ENCODE assay signal across 8 cellular contexts in the genomic region with DNA sequence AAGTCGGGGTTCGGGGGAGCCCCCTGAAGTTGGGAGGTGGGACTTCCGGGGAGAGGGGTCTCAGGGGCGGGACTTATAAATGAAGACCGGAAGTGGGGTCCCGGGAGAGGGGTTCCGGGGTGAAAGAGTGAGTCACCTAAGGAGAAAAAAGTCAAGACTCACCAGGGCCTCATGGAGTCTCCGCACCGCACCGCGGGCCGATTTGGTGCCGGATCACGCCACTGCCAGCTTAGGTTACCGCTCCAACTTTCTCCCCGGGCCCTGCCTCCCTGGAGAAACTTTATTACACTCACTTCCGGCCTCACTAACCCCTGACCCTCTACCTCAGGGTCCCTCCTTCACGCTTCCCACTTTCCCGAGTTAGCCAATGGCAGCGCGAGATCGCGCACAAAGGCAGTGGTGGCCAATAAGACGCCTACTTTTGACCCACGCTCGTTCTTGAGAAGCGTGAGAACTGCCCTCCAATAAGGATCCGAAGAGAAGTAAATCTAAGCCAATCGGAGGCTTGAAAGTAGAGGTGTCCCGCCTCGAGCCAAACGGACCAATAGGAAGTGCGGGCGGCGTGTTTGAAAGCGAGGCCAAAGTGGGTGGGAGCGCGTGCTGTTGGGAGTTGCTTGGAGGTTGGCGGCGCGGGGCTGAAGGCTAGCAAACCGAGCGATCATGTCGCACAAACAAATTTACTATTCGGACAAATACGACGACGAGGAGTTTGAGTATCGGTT. TPM values are rescaled to one million over a fixed set of nuclear protein-coding genes. Genes with fewer than 3 reads are reported as not detected.
DNase-seq lines count a peak whose midpoint lies in the region; ATAC-seq and TF ChIP-seq lines count a peak whose summit lies in the region.

A gene (plus strand): TSS at position 596 of the 722 bp plus-strand sequence. CDS start 65 bp downstream, at position 661.

- DNase-seq in NCI-H526 treated with DMSO at 0.1 percent for 48 hours (lab: John Stamatoyannopoulos, UW) (peak; percentile 100), dermis blood vessel endothelial cell (peak; percentile 100), left lobe of liver (ENCODE audit: low spot score) (peak; percentile 98)
- DNase-seq in activated CD4-positive, alpha-beta T cell treated with anti-CD3 and anti-CD28 coated beads, Interleukin-2, amount 10 ng/mL, durations not matched to agents 24 days and 14 days, result peak; percentile 98
- peak; percentile 93 for DNase-seq in stimulated activated CD4-positive, alpha-beta T cell treated with anti-CD3 and anti-CD28 coated beads, Interleukin-2, amount 100 ng/mL, for 4 hours (ENCODE audit: low read depth)

- no peak within 1 kb of the TSS for H3K4me3 Mint-ChIP-seq in activated CD4-positive, alpha-beta T cell treated with anti-CD3 and anti-CD28 coated beads, Interleukin-2, amount 10 ng/mL, durations not matched to agents 24 days and 14 days

- ATAC-seq in GM19351 (IDR thresholded peaks at IDR 0.05; ENCODE audit: unreplicated experiment) (peak; percentile 70), HG03520 (IDR thresholded peaks at IDR 0.05; ENCODE audit: unreplicated experiment) (peak; percentile 70), left lobe of liver (peak; percentile 73)

- H3K27ac Mint-ChIP-seq in activated CD4-positive, alpha-beta T cell treated with anti-CD3 and anti-CD28 coated beads, Interleukin-2, amount 10 ng/mL, durations not matched to agents 24 days and 14 days, result no peak within 1 kb of the TSS

- peak within 1 kb of the TSS; percentile 84 for H3K27ac ChIP-seq in C4-2B

- H3K4me1 Mint-ChIP-seq in activated CD4-positive, alpha-beta T cell treated with anti-CD3 and anti-CD28 coated beads, Interleukin-2, amount 10 ng/mL, durations not matched to agents 24 days and 14 days, result peaks cover 39% of the 10 kb centered on the region

- no peak for TF ChIP-seq CTCF in C4-2B (conservative IDR thresholded peaks at IDR 0.05)

- H3K36me3 Mint-ChIP-seq in activated CD4-positive, alpha-beta T cell treated with anti-CD3 and anti-CD28 coated beads, Interleukin-2, amount 10 ng/mL, durations not matched to agents 24 days and 14 days (ENCODE audit: low read depth), result peaks cover 28% of the 10 kb centered on the region

- intact Hi-C loops in activated CD4-positive, alpha-beta T cell treated with anti-CD3 and anti-CD28 coated beads, Interleukin-2, amount 10 ng/mL, durations not matched to agents 24 days and 14 days (cut with micrococcal nuclease), result loop anchor here (1.0 to 10.0 kb wide), 10 partner anchors 9 to 1531 kb away; a partner anchor contains a TSS

- H3K9me3 Mint-ChIP-seq in activated CD4-positive, alpha-beta T cell treated with anti-CD3 and anti-CD28 coated beads, Interleukin-2, amount 10 ng/mL, durations not matched to agents 24 days and 14 days, result no peaks in the 10 kb centered on the region

- no peaks in the 10 kb centered on the region for H3K27me3 Mint-ChIP-seq in activated CD4-positive, alpha-beta T cell treated with anti-CD3 and anti-CD28 coated beads, Interleukin-2, amount 10 ng/mL, durations not matched to agents 24 days and 14 days

RNA-seq across cellular contexts. Expression of the gene that starts here (rescaled TPM):
- total RNA-seq in activated CD4-positive, alpha-beta T cell treated with anti-CD3 and anti-CD28 coated beads, Interleukin-2, amount 10 ng/mL, durations not matched to agents 24 days and 14 days, result 179 and 181 TPM in 2 replicates
- total RNA-seq in dermis blood vessel endothelial cell, result 49.0 and 89.3 TPM in 2 replicates
- total RNA-seq in left lobe of liver, result 14.2 TPM

Comparison
In these comparisons a context has a peak if more than half of its experiments do, and no peak if none do; other contexts are left out.
1. Peak in every context shown above with its lines: DNase-seq, ATAC-seq and H3K27ac ChIP-seq.